In genomic region chr19:9914001-9914314, GRCh38 we compare ENCODE assay signal across 9 cellular contexts. TPM values are rescaled to one million over a fixed set of nuclear protein-coding genes. Genes with fewer than 3 reads are reported as not detected.
DNase-seq lines count a peak whose midpoint lies in the region; ATAC-seq, FAIRE-seq and TF ChIP-seq lines count a peak whose summit lies in the region.
"Had no signal": no experiment of that assay in that cellular context is flagged by ENCODE, and none has a peak within 500 bp of the region (broad histone marks: within the 10 kb centered on the region; RNA-seq: fewer than 3 reads in every experiment).

No MANE protein-coding gene starts in this region.

- peak overlapping the region; percentile 33; the same call in 1 of the 2 replicates for H3K4me2 ChIP-seq in KMS-11

- peaks cover 50% of the 10 kb centered on the region for H3K27me3 Mint-ChIP-seq in dendritic cell treated with granulocyte-macrophage colony-stimulating factor and Interleukin-4, amounts not matched to agents 40 ng/mL and 50 ng/mL, for 4 days

- H3K9me3 ChIP-seq in mucosa of rectum (ENCODE audit: control insufficient read depth in 2 of 2, low read length in 2 of 2) = no peaks in the 10 kb centered on the region

- no peaks in the 10 kb centered on the region for H4K20me1 ChIP-seq in KMS-11 (ENCODE audit: insufficient read depth)

- H3K4me3 Mint-ChIP-seq in dendritic cell treated with granulocyte-macrophage colony-stimulating factor and Interleukin-4, amounts not matched to agents 40 ng/mL and 50 ng/mL, for 4 days = peak overlapping the region; percentile 39

- H3K27ac ChIP-seq in ACC112 (ENCODE audit: low read depth, low read length) = no peak overlapping the region
- no peak overlapping the region for H3K27ac ChIP-seq in KMS-11
- no peak overlapping the region for H3K27ac ChIP-seq in mucosa of rectum (ENCODE audit: low read depth in 2 of 2, low read length in 2 of 2)

- H3K36me3 ChIP-seq in ACC112 (ENCODE audit: insufficient read depth, low read length) (no peaks in the 10 kb centered on the region), KMS-11 (ENCODE audit: insufficient read depth) (no peaks in the 10 kb centered on the region), mucosa of rectum (ENCODE audit: control insufficient read depth in 2 of 2, insufficient read depth in 2 of 2, low read length in 2 of 2) (no peaks in the 10 kb centered on the region)

- no peaks in the 10 kb centered on the region for H3K4me1 ChIP-seq in ACC112 (ENCODE audit: control insufficient read depth, insufficient read depth, low read length, unreplicated experiment)
- no peaks in the 10 kb centered on the region for H3K4me1 ChIP-seq in KMS-11 (ENCODE audit: low read depth, poor library complexity, severe bottlenecking)
- peaks cover 4 to 5% of the 10 kb centered on the region in 2 donors for H3K4me1 ChIP-seq in mucosa of rectum (ENCODE audit: control insufficient read depth in 2 of 2, insufficient read depth in 2 of 2, low read length in 2 of 2)

- no peak for FAIRE-seq in GM12892 (lab: Jason Lieb, UNC)

- ATAC-seq in GM19023 (IDR thresholded peaks at IDR 0.05; ENCODE audit: unreplicated experiment) (no peak), GM21526 (IDR thresholded peaks at IDR 0.05; ENCODE audit: low FRiP score, unreplicated experiment) (no peak)

- H3K9ac ChIP-seq in KMS-11 = no peak overlapping the region
- no peak overlapping the region for H3K9ac ChIP-seq in mucosa of rectum (ENCODE audit: low read depth in 1 of 2, low read length in 2 of 2)

- TF ChIP-seq CTCF in KMS-11 (conservative IDR thresholded peaks at IDR 0.05; ENCODE audit: low read depth, low read length) = no peak

- peaks cover 15% of the 10 kb centered on the region for H3K4me1 Mint-ChIP-seq in dendritic cell treated with granulocyte-macrophage colony-stimulating factor and Interleukin-4, amounts not matched to agents 40 ng/mL and 50 ng/mL, for 4 days (ENCODE audit: low read depth)

- H3K9me3 Mint-ChIP-seq in dendritic cell treated with granulocyte-macrophage colony-stimulating factor and Interleukin-4, amounts not matched to agents 40 ng/mL and 50 ng/mL, for 4 days = no peaks in the 10 kb centered on the region

- H3K79me2 ChIP-seq in ACC112 (ENCODE audit: control insufficient read depth, insufficient read depth, low read length, unreplicated experiment) = no peaks in the 10 kb centered on the region
- H3K79me2 ChIP-seq in KMS-11 (ENCODE audit: insufficient read depth, low read depth) = no peaks in the 10 kb centered on the region

- H2AFZ ChIP-seq in ACC112 (ENCODE audit: low read length, unreplicated experiment) = no peak overlapping the region
- H2AFZ ChIP-seq in KMS-11 (ENCODE audit: low read depth) = no peak overlapping the region

- no peak for TF ChIP-seq POLR2A in GM12892 (IDR thresholded peaks at IDR 0.05; ENCODE audit: low read depth, low read length)

- DNase-seq in midbrain (lab: John Stamatoyannopoulos, UW) (no peak), GM12892 (ENCODE audit: insufficient read length) (no peak)

- H3K36me3 Mint-ChIP-seq in dendritic cell treated with granulocyte-macrophage colony-stimulating factor and Interleukin-4, amounts not matched to agents 40 ng/mL and 50 ng/mL, for 4 days (ENCODE audit: low read depth) = no peaks in the 10 kb centered on the region

- no peak overlapping the region for H3K27ac Mint-ChIP-seq in dendritic cell treated with granulocyte-macrophage colony-stimulating factor and Interleukin-4, amounts not matched to agents 40 ng/mL and 50 ng/mL, for 4 days
- H3K27ac Mint-ChIP-seq: IgD-negative memory B cell had no signal

- H3K4me3 ChIP-seq in ACC112 (ENCODE audit: low read depth, low read length) (peak overlapping the region; percentile 72), KMS-11 (IDR thresholded peaks at IDR 0.05; ENCODE audit: insufficient read depth, low read depth, low read length) (no peak overlapping the region), mucosa of rectum (ENCODE audit: low read length in 2 of 2) (peak overlapping the region; percentile 4 to 61)

- peaks cover 36% of the 10 kb centered on the region for H3K27me3 ChIP-seq in ACC112 (ENCODE audit: insufficient read depth, low read length)
- peaks cover 9% of the 10 kb centered on the region; the same call in 1 of the 2 replicates for H3K27me3 ChIP-seq in KMS-11 (ENCODE audit: insufficient read depth, low read depth)
- H3K27me3 ChIP-seq in mucosa of rectum (ENCODE audit: control insufficient read depth in 2 of 2, insufficient read depth in 2 of 2, low read length in 2 of 2) = peaks cover 12 to 19% of the 10 kb centered on the region in 2 donors

- intact Hi-C loops in dendritic cell treated with granulocyte-macrophage colony-stimulating factor and Interleukin-4, amounts not matched to agents 40 ng/mL and 50 ng/mL, for 4 days (cut with micrococcal nuclease) = no loop called here

RNA-seq across cellular contexts. Expression of gene OLFM2, which starts 22.4 kb away (rescaled TPM):
- polyA plus RNA-seq in GM12892 (2012; ENCODE audit: missing spikeins) = not detected
